ENCODE assay signal across 1 cellular context in the genomic region with DNA sequence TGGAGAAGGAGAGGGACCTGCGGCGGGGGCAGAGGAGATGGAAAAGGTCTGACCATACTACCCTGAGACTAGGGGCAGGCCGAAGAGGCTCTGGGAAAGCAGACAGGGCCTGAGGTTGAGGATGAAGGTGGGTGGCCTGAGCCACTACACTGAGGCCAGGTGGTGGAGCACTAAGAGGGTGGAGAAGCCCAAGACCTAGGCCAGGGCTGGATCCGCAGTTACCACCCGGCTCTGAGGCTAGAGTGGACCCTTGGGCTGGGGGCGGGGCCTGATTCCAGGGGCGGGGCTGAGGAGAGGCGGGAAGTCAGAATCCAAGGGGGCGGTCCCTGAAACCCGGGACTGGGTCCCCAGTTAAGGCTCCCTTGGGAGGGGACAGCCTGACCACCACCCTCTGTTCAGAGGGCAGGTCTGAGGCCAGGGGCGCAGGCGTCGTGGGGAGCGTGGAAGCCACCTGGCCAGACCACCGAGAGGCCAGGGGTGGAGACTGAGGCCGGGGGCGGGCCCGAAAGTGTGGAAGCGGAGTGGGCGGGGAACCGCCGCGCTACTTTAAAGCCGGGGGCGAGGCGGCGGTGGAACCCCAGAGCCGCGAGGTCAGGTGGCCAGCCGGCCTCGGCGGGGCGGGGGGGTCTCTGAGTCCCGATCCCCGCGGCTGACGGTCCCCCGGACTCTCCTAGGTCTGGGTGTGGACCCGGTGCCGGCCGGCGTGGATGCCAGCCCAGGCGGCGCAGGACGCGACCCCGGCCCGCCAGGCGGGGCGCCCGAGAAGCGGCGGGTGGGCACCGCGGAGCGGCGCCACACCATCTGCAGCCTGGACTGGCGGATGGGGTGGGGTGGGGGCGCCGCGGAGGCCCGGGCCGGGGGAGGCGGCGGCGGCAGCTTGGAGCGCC.
TF ChIP-seq lines count a peak whose summit lies in the region.

No MANE protein-coding gene starts in this region.

TF ChIP-seq in HepG2, 621 proteins besides CTCF, POLR2A, EP300 and RAD21 (continued from another document and continues in another):
- no peak for TF ChIP-seq FOXA1 (IDR thresholded peaks at IDR 0.05)
- no peak for TF ChIP-seq FOXA1 (CRISPR knock-in tag; IDR thresholded peaks at IDR 0.05)
- TF ChIP-seq SAP130 (CRISPR knock-in tag; IDR thresholded peaks at IDR 0.05; ENCODE audit: low read depth): 0 out of 2 replicates have a peak, but pooled peaks have one; percentile 29
- TF ChIP-seq HMGA1 (CRISPR knock-in tag; conservative IDR thresholded peaks at IDR 0.05): no peak
- TF ChIP-seq ZNF546 (CRISPR knock-in tag; conservative IDR thresholded peaks at IDR 0.05): no peak
- TF ChIP-seq, protein P1, sequence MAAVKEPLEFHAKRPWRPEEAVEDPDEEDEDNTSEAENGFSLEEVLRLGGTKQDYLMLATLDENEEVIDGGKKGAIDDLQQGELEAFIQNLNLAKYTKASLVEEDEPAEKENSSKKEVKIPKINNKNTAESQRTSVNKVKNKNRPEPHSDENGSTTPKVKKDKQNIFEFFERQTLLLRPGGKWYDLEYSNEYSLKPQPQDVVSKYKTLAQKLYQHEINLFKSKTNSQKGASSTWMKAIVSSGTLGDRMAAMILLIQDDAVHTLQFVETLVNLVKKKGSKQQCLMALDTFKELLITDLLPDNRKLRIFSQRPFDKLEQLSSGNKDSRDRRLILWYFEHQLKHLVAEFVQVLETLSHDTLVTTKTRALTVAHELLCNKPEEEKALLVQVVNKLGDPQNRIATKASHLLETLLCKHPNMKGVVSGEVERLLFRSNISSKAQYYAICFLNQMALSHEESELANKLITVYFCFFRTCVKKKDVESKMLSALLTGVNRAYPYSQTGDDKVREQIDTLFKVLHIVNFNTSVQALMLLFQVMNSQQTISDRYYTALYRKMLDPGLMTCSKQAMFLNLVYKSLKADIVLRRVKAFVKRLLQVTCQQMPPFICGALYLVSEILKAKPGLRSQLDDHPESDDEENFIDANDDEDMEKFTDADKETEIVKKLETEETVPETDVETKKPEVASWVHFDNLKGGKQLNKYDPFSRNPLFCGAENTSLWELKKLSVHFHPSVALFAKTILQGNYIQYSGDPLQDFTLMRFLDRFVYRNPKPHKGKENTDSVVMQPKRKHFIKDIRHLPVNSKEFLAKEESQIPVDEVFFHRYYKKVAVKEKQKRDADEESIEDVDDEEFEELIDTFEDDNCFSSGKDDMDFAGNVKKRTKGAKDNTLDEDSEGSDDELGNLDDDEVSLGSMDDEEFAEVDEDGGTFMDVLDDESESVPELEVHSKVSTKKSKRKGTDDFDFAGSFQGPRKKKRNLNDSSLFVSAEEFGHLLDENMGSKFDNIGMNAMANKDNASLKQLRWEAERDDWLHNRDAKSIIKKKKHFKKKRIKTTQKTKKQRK (IDR thresholded peaks at IDR 0.05; ENCODE audit: low read length): no peak
- TF ChIP-seq, protein P2, sequence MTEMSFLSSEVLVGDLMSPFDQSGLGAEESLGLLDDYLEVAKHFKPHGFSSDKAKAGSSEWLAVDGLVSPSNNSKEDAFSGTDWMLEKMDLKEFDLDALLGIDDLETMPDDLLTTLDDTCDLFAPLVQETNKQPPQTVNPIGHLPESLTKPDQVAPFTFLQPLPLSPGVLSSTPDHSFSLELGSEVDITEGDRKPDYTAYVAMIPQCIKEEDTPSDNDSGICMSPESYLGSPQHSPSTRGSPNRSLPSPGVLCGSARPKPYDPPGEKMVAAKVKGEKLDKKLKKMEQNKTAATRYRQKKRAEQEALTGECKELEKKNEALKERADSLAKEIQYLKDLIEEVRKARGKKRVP (CRISPR knock-in tag; IDR thresholded peaks at IDR 0.05): no peak
- TF ChIP-seq, protein P3, sequence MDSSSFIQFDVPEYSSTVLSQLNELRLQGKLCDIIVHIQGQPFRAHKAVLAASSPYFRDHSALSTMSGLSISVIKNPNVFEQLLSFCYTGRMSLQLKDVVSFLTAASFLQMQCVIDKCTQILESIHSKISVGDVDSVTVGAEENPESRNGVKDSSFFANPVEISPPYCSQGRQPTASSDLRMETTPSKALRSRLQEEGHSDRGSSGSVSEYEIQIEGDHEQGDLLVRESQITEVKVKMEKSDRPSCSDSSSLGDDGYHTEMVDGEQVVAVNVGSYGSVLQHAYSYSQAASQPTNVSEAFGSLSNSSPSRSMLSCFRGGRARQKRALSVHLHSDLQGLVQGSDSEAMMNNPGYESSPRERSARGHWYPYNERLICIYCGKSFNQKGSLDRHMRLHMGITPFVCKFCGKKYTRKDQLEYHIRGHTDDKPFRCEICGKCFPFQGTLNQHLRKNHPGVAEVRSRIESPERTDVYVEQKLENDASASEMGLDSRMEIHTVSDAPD (CRISPR knock-in tag; IDR thresholded peaks at IDR 0.05): no peak
- peak; percentile 9; the same call in 1 of the 2 replicates for TF ChIP-seq KDM2A (CRISPR knock-in tag; IDR thresholded peaks at IDR 0.05; ENCODE audit: borderline replicate concordance, low read depth)
- no peak for TF ChIP-seq ZNF335 (CRISPR knock-in tag; IDR thresholded peaks at IDR 0.05)
- TF ChIP-seq JUN (CRISPR knock-in tag; IDR thresholded peaks at IDR 0.05): no peak
- no peak for TF ChIP-seq HOXA5 (CRISPR knock-in tag; IDR thresholded peaks at IDR 0.05)
- no peak for TF ChIP-seq ZNF317 (CRISPR knock-in tag; IDR thresholded peaks at IDR 0.05)
- no peak for TF ChIP-seq MATR3 (CRISPR knock-in tag; IDR thresholded peaks at IDR 0.05)
- TF ChIP-seq, protein P4, sequence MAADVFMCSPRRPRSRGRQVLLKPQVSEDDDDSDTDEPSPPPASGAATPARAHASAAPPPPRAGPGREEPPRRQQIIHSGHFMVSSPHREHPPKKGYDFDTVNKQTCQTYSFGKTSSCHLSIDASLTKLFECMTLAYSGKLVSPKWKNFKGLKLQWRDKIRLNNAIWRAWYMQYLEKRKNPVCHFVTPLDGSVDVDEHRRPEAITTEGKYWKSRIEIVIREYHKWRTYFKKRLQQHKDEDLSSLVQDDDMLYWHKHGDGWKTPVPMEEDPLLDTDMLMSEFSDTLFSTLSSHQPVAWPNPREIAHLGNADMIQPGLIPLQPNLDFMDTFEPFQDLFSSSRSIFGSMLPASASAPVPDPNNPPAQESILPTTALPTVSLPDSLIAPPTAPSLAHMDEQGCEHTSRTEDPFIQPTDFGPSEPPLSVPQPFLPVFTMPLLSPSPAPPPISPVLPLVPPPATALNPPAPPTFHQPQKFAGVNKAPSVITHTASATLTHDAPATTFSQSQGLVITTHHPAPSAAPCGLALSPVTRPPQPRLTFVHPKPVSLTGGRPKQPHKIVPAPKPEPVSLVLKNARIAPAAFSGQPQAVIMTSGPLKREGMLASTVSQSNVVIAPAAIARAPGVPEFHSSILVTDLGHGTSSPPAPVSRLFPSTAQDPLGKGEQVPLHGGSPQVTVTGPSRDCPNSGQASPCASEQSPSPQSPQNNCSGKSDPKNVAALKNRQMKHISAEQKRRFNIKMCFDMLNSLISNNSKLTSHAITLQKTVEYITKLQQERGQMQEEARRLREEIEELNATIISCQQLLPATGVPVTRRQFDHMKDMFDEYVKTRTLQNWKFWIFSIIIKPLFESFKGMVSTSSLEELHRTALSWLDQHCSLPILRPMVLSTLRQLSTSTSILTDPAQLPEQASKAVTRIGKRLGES (CRISPR knock-in tag; IDR thresholded peaks at IDR 0.05; ENCODE audit: borderline replicate concordance): no peak
- TF ChIP-seq HDAC6 (IDR thresholded peaks at IDR 0.05; ENCODE audit: low read depth, low read length): no peak
- TF ChIP-seq HOXA3 (CRISPR knock-in tag; IDR thresholded peaks at IDR 0.05): peak; percentile 42; the same call in 1 of the 2 replicates
- TF ChIP-seq ZNF101 (CRISPR knock-in tag; IDR thresholded peaks at IDR 0.05; ENCODE audit: borderline replicate concordance, low read depth): no peak
- TF ChIP-seq, protein P5, sequence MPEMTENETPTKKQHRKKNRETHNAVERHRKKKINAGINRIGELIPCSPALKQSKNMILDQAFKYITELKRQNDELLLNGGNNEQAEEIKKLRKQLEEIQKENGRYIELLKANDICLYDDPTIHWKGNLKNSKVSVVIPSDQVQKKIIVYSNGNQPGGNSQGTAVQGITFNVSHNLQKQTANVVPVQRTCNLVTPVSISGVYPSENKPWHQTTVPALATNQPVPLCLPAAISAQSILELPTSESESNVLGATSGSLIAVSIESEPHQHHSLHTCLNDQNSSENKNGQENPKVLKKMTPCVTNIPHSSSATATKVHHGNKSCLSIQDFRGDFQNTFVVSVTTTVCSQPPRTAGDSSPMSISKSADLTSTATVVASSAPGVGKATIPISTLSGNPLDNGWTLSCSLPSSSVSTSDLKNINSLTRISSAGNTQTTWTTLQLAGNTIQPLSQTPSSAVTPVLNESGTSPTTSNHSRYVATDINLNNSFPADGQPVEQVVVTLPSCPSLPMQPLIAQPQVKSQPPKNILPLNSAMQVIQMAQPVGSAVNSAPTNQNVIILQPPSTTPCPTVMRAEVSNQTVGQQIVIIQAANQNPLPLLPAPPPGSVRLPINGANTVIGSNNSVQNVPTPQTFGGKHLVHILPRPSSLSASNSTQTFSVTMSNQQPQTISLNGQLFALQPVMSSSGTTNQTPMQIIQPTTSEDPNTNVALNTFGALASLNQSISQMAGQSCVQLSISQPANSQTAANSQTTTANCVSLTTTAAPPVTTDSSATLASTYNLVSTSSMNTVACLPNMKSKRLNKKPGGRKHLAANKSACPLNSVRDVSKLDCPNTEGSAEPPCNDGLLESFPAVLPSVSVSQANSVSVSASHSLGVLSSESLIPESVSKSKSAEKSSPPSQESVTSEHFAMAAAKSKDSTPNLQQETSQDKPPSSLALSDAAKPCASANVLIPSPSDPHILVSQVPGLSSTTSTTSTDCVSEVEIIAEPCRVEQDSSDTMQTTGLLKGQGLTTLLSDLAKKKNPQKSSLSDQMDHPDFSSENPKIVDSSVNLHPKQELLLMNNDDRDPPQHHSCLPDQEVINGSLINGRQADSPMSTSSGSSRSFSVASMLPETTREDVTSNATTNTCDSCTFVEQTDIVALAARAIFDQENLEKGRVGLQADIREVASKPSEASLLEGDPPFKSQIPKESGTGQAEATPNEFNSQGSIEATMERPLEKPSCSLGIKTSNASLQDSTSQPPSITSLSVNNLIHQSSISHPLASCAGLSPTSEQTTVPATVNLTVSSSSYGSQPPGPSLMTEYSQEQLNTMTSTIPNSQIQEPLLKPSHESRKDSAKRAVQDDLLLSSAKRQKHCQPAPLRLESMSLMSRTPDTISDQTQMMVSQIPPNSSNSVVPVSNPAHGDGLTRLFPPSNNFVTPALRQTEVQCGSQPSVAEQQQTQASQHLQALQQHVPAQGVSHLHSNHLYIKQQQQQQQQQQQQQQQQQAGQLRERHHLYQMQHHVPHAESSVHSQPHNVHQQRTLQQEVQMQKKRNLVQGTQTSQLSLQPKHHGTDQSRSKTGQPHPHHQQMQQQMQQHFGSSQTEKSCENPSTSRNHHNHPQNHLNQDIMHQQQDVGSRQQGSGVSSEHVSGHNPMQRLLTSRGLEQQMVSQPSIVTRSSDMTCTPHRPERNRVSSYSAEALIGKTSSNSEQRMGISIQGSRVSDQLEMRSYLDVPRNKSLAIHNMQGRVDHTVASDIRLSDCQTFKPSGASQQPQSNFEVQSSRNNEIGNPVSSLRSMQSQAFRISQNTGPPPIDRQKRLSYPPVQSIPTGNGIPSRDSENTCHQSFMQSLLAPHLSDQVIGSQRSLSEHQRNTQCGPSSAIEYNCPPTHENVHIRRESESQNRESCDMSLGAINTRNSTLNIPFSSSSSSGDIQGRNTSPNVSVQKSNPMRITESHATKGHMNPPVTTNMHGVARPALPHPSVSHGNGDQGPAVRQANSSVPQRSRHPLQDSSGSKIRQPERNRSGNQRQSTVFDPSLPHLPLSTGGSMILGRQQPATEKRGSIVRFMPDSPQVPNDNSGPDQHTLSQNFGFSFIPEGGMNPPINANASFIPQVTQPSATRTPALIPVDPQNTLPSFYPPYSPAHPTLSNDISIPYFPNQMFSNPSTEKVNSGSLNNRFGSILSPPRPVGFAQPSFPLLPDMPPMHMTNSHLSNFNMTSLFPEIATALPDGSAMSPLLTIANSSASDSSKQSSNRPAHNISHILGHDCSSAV (CRISPR knock-in tag; IDR thresholded peaks at IDR 0.05; ENCODE audit: borderline replicate concordance): no peak
- TF ChIP-seq ZNF672 (CRISPR knock-in tag; IDR thresholded peaks at IDR 0.05): no peak
- no peak for TF ChIP-seq ZNF780A (CRISPR knock-in tag; IDR thresholded peaks at IDR 0.05)
- no peak for TF ChIP-seq NFYB (CRISPR knock-in tag; IDR thresholded peaks at IDR 0.05)
- no peak for TF ChIP-seq ZNF282 (IDR thresholded peaks at IDR 0.05; ENCODE audit: partially characterized antibody)
- TF ChIP-seq, protein P6, sequence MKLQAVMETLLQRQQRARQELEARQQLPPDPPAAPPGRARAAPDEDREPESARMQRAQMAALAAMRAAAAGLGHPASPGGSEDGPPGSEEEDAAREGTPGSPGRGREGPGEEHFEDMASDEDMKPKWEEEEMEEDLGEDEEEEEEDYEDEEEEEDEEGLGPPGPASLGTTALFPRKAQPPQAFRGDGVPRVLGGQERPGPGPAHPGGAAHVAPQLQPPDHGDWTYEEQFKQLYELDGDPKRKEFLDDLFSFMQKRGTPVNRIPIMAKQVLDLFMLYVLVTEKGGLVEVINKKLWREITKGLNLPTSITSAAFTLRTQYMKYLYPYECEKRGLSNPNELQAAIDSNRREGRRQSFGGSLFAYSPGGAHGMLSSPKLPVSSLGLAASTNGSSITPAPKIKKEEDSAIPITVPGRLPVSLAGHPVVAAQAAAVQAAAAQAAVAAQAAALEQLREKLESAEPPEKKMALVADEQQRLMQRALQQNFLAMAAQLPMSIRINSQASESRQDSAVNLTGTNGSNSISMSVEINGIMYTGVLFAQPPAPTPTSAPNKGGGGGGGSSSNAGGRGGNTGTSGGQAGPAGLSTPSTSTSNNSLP (IDR thresholded peaks at IDR 0.05; ENCODE audit: low read depth, low read length): no peak
- TF ChIP-seq SAFB2 (CRISPR knock-in tag; IDR thresholded peaks at IDR 0.05; ENCODE audit: borderline replicate concordance, low read depth): 0 out of 2 replicates have a peak, but pooled peaks have one; percentile 15
- no peak for TF ChIP-seq ZNF350 (CRISPR knock-in tag; IDR thresholded peaks at IDR 0.05; ENCODE audit: borderline replicate concordance, low read depth)
- TF ChIP-seq ZNF20 (CRISPR knock-in tag; IDR thresholded peaks at IDR 0.05): no peak
- TF ChIP-seq, protein P7, sequence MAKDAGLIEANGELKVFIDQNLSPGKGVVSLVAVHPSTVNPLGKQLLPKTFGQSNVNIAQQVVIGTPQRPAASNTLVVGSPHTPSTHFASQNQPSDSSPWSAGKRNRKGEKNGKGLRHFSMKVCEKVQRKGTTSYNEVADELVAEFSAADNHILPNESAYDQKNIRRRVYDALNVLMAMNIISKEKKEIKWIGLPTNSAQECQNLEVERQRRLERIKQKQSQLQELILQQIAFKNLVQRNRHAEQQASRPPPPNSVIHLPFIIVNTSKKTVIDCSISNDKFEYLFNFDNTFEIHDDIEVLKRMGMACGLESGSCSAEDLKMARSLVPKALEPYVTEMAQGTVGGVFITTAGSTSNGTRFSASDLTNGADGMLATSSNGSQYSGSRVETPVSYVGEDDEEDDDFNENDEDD (CRISPR knock-in tag; IDR thresholded peaks at IDR 0.05; ENCODE audit: borderline replicate concordance): peak; percentile 57; the same call in 1 of the 2 replicates
- peak; percentile 66; the same call in 1 of the 2 replicates for TF ChIP-seq SP4 (CRISPR knock-in tag; IDR thresholded peaks at IDR 0.05)
- no peak for TF ChIP-seq NFKBIZ (CRISPR knock-in tag; IDR thresholded peaks at IDR 0.05)
- no peak for TF ChIP-seq ZNF207 (IDR thresholded peaks at IDR 0.05; ENCODE audit: borderline replicate concordance)
- no peak for TF ChIP-seq KDM4B (CRISPR knock-in tag; IDR thresholded peaks at IDR 0.05)
- TF ChIP-seq PHF21A (CRISPR knock-in tag; IDR thresholded peaks at IDR 0.05): no peak
- TF ChIP-seq BHLHE40 (IDR thresholded peaks at IDR 0.05; ENCODE audit: low read length): no peak
- no peak for TF ChIP-seq THAP11 (CRISPR knock-in tag; IDR thresholded peaks at IDR 0.05)
